ENCODE assay signal across 11 cellular contexts in genomic region chr3:61236556-61236955, GRCh38. TPM values are rescaled to one million over a fixed set of nuclear protein-coding genes. Genes with fewer than 3 reads are reported as not detected.
DNase-seq lines count a peak whose midpoint lies in the region; ATAC-seq and TF ChIP-seq lines count a peak whose summit lies in the region.
"Had no signal": no experiment of that assay in that cellular context is flagged by ENCODE, and none has a peak within 500 bp of the region (broad histone marks: within the 10 kb centered on the region; RNA-seq: fewer than 3 reads in every experiment).

No MANE protein-coding gene starts in this region.

- H3K36me3 Mint-ChIP-seq in activated T-helper 1 cell treated with anti-CD3 and anti-CD28 coated beads, Interleukin-12 subunit alpha, Interleukin-12 subunit beta, Interleukin-2, Interleukin-4 antibody, amounts not matched to agents 30 ng/mL and 10 ng/mL and 1 ng/mL, durations not matched to agents 14 hours and 24 hours and 36 hours (ENCODE audit: low read depth): no peaks in the 10 kb centered on the region

- H3K4me2 ChIP-seq in OCI-LY3 (ENCODE audit: low read length): peak overlapping the region; percentile 35; the same call in 1 of the 2 replicates

- DNase-seq in DMS53 (lab: John Stamatoyannopoulos, UW): peak; percentile 20
- DNase-seq in NCI-H2227 treated with DMSO at 0.1 percent for 48 hours (lab: John Stamatoyannopoulos, UW): no peak
- no peak for DNase-seq in NCI-H2107 treated with DMSO at 0.1 percent for 48 hours (lab: John Stamatoyannopoulos, UW; ENCODE audit: unreplicated experiment)
- no peak for DNase-seq in NCI-H524 treated with DMSO at 0.1 percent for 48 hours (lab: John Stamatoyannopoulos, UW)
- DNase-seq in activated T-helper 1 cell treated with anti-CD3 and anti-CD28 coated beads, Interleukin-12 subunit alpha, Interleukin-12 subunit beta, Interleukin-2, Interleukin-4 antibody, amounts not matched to agents 30 ng/mL and 10 ng/mL and 1 ng/mL, durations not matched to agents 14 hours and 24 hours and 36 hours (ENCODE audit: low spot score): no peak
- DNase-seq: H7, hippocampal formation had no signal

- intact Hi-C loops in activated T-helper 1 cell treated with anti-CD3 and anti-CD28 coated beads, Interleukin-12 subunit alpha, Interleukin-12 subunit beta, Interleukin-2, Interleukin-4 antibody, amounts not matched to agents 30 ng/mL and 10 ng/mL and 1 ng/mL, durations not matched to agents 14 hours and 24 hours and 36 hours (cut with micrococcal nuclease): no loop called here

- H3K4me1 Mint-ChIP-seq in activated T-helper 1 cell treated with anti-CD3 and anti-CD28 coated beads, Interleukin-12 subunit alpha, Interleukin-12 subunit beta, Interleukin-2, Interleukin-4 antibody, amounts not matched to agents 30 ng/mL and 10 ng/mL and 1 ng/mL, durations not matched to agents 14 hours and 24 hours and 36 hours (ENCODE audit: low read depth): peaks cover 14% of the 10 kb centered on the region

- H3K27me3 ChIP-seq in OCI-LY3 (ENCODE audit: low read depth, low read length): no peaks in the 10 kb centered on the region

- no peaks in the 10 kb centered on the region for H3K9me3 Mint-ChIP-seq in activated T-helper 1 cell treated with anti-CD3 and anti-CD28 coated beads, Interleukin-12 subunit alpha, Interleukin-12 subunit beta, Interleukin-2, Interleukin-4 antibody, amounts not matched to agents 30 ng/mL and 10 ng/mL and 1 ng/mL, durations not matched to agents 14 hours and 24 hours and 36 hours

- H3K4me1 ChIP-seq in OCI-LY3 (ENCODE audit: low read length): peaks cover 28% of the 10 kb centered on the region

- H3K27ac Mint-ChIP-seq in activated T-helper 1 cell treated with anti-CD3 and anti-CD28 coated beads, Interleukin-12 subunit alpha, Interleukin-12 subunit beta, Interleukin-2, Interleukin-4 antibody, amounts not matched to agents 30 ng/mL and 10 ng/mL and 1 ng/mL, durations not matched to agents 14 hours and 24 hours and 36 hours: no peak overlapping the region

- peak; percentile 95 for ATAC-seq in HG02870 (IDR thresholded peaks at IDR 0.05; ENCODE audit: unreplicated experiment)

- no peak overlapping the region for H3K4me3 ChIP-seq in OCI-LY3 (ENCODE audit: low read length)

- H3K79me2 ChIP-seq in OCI-LY3 (ENCODE audit: low read length): 0 out of 2 replicates have a peak, but pooled peaks cover 6% of the 10 kb centered on the region

- H3K27ac ChIP-seq in OCI-LY3 (ENCODE audit: low read length): no peak overlapping the region
- H3K27ac ChIP-seq: VCaP had no signal

- no peaks in the 10 kb centered on the region for H3K27me3 Mint-ChIP-seq in activated T-helper 1 cell treated with anti-CD3 and anti-CD28 coated beads, Interleukin-12 subunit alpha, Interleukin-12 subunit beta, Interleukin-2, Interleukin-4 antibody, amounts not matched to agents 30 ng/mL and 10 ng/mL and 1 ng/mL, durations not matched to agents 14 hours and 24 hours and 36 hours (ENCODE audit: insufficient read depth)

- peaks cover 3% of the 10 kb centered on the region for H4K20me1 ChIP-seq in OCI-LY3 (ENCODE audit: insufficient read depth, low read length)

- no peak overlapping the region for H2AFZ ChIP-seq in OCI-LY3 (ENCODE audit: low read depth, low read length)

- TF ChIP-seq POLR2A in GM19099 (IDR thresholded peaks at IDR 0.05; ENCODE audit: extremely low read depth, insufficient read length, low read depth): peak; percentile 24

- TF ChIP-seq CTCF in OCI-LY3 (IDR thresholded peaks at IDR 0.05; ENCODE audit: low read depth, low read length): no peak

- no peak overlapping the region for H3K4me3 Mint-ChIP-seq in activated T-helper 1 cell treated with anti-CD3 and anti-CD28 coated beads, Interleukin-12 subunit alpha, Interleukin-12 subunit beta, Interleukin-2, Interleukin-4 antibody, amounts not matched to agents 30 ng/mL and 10 ng/mL and 1 ng/mL, durations not matched to agents 14 hours and 24 hours and 36 hours

- no peaks in the 10 kb centered on the region for H3K9me3 ChIP-seq in OCI-LY3 (ENCODE audit: insufficient read depth, low read length)

- peaks cover under 1% of the 10 kb centered on the region for H3K36me3 ChIP-seq in OCI-LY3 (replicated peaks; ENCODE audit: low read depth, low read length)

- no peak overlapping the region for H3K9ac ChIP-seq in OCI-LY3 (ENCODE audit: low read length)

RNA-seq across cellular contexts. Expression of gene FHIT, which starts 14.7 kb away (rescaled TPM):
- total RNA-seq in activated T-helper 1 cell treated with anti-CD3 and anti-CD28 coated beads, Interleukin-12 subunit alpha, Interleukin-12 subunit beta, Interleukin-2, Interleukin-4 antibody, amounts not matched to agents 30 ng/mL and 10 ng/mL and 1 ng/mL, durations not matched to agents 14 hours and 24 hours and 36 hours: 19.9 and 22.6 TPM in 2 replicates
